3 cellular contexts compared by ENCODE assay signal in genomic region chr10:36519909-36520308, GRCh38.
A peak's percentile ranks its signal among the peaks of the same experiment; 100 is the strongest.
TF ChIP-seq lines count a peak whose summit lies in the region.

No MANE protein-coding gene starts in this region.

TF ChIP-seq in HepG2, 621 proteins besides CTCF, POLR2A, EP300 and RAD21:
- TF ChIP-seq MAFK (conservative IDR thresholded peaks at IDR 0.05 in 1 of 2, IDR thresholded peaks at IDR 0.05 in 1 of 2; ENCODE audit: low read length in 2 of 2) (peak; percentile 70 to 74), ZNF441 (CRISPR knock-in tag; IDR thresholded peaks at IDR 0.05; ENCODE audit: borderline replicate concordance) (no peak), MAFF (IDR thresholded peaks at IDR 0.05; ENCODE audit: low read depth, low read length) (peak; percentile 62; the same call in 1 of the 2 replicates)

TF ChIP-seq in A549, 52 proteins besides CTCF, POLR2A, EP300 and RAD21:
- TF ChIP-seq, protein P1, sequence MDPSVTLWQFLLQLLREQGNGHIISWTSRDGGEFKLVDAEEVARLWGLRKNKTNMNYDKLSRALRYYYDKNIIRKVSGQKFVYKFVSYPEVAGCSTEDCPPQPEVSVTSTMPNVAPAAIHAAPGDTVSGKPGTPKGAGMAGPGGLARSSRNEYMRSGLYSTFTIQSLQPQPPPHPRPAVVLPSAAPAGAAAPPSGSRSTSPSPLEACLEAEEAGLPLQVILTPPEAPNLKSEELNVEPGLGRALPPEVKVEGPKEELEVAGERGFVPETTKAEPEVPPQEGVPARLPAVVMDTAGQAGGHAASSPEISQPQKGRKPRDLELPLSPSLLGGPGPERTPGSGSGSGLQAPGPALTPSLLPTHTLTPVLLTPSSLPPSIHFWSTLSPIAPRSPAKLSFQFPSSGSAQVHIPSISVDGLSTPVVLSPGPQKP (IDR thresholded peaks at IDR 0.05; ENCODE audit: low read depth, low read length): no peak
- no peak for TF ChIP-seq ESRRA (IDR thresholded peaks at IDR 0.05; ENCODE audit: borderline replicate concordance, low read length)
- TF ChIP-seq MAFK (IDR thresholded peaks at IDR 0.05; ENCODE audit: partially characterized antibody): peak; percentile 73
- TF ChIP-seq GATA3 (IDR thresholded peaks at IDR 0.05; ENCODE audit: borderline replicate concordance): no peak

TF ChIP-seq in IMR-90, 13 proteins besides CTCF, POLR2A, EP300 and RAD21:
- TF ChIP-seq SMC3 (IDR thresholded peaks at IDR 0.05; ENCODE audit: low read depth, low read length): no peak
- no peak for TF ChIP-seq BHLHE40 (IDR thresholded peaks at IDR 0.05; ENCODE audit: low read depth, low read length)
- TF ChIP-seq, protein P1 (IDR thresholded peaks at IDR 0.05; ENCODE audit: borderline replicate concordance, low read depth, low read length): no peak
- TF ChIP-seq MAFK (IDR thresholded peaks at IDR 0.05; ENCODE audit: low read depth, low read length): peak; percentile 46
